ENCODE assay signal across 25 cellular contexts in genomic region chr7:38394703-38395102, GRCh38.
"Had no signal": no experiment of that assay in that cellular context is flagged by ENCODE, and none has a peak within 500 bp of the region (broad histone marks: within the 10 kb centered on the region; RNA-seq: fewer than 3 reads in every experiment).

No MANE protein-coding gene starts in this region.

- H3K9me3 Mint-ChIP-seq: activated B cell treated with CpG ODN at 0.5 μM for 24 hours; activated T-cell treated with anti-CD3 and anti-CD28 coated beads, Interleukin-2, amount 50 U/mL, for 24 hours; activated T-helper 2 cell treated with anti-CD3 and anti-CD28 coated beads, Interferon-gamma antibody, Interleukin-2, Interleukin-4, amounts not matched to agents 10 μg/mL and 5 μg/mL and 100 μg/mL, durations not matched to agents 14 hours and 24 hours and 36 hours; immature natural killer cell; T-helper 1 cell treated with Interleukin-12 subunit alpha and Interleukin-12 subunit beta and Interleukin-4 antibody, amounts not matched to agents 30 μg/mL and 1 μg/mL, for 36 hours had no signal

- H3K4me1 ChIP-seq: adrenal gland, thyroid gland had no signal

- H3K4me2 ChIP-seq: hepatocyte had no signal

- H3K36me3 ChIP-seq: adrenal gland, spleen, thyroid gland had no signal

- H3K4me3 Mint-ChIP-seq: activated B cell treated with CpG ODN at 0.5 μM for 24 hours; activated CD4-positive, alpha-beta T cell treated with anti-CD3 and anti-CD28 coated beads for 36 hours; activated naive CD8-positive, alpha-beta T cell; activated T-cell treated with anti-CD3 and anti-CD28 coated beads, Interleukin-2, amount 50 U/mL, for 24 hours; immature natural killer cell; neural crest cell; T-helper 1 cell treated with Interleukin-12 subunit alpha and Interleukin-12 subunit beta and Interleukin-4 antibody, amounts not matched to agents 30 μg/mL and 1 μg/mL, for 36 hours had no signal

- H3K4me3 ChIP-seq: adrenal gland, hepatocyte, spleen, thyroid gland had no signal

- H3K36me3 Mint-ChIP-seq: activated naive CD8-positive, alpha-beta T cell had no signal

- H3K79me2 ChIP-seq: hepatocyte had no signal

- H3K27me3 ChIP-seq: adrenal gland, hepatocyte, spleen, thyroid gland had no signal

- H3K27ac Mint-ChIP-seq: activated B cell treated with CpG ODN at 0.5 μM for 24 hours; activated CD4-positive, alpha-beta T cell treated with anti-CD3 and anti-CD28 coated beads for 36 hours; activated naive CD8-positive, alpha-beta T cell; activated T-cell treated with anti-CD3 and anti-CD28 coated beads, Interleukin-2, amount 50 U/mL, for 24 hours; activated T-helper 2 cell treated with anti-CD3 and anti-CD28 coated beads, Interferon-gamma antibody, Interleukin-2, Interleukin-4, amounts not matched to agents 10 μg/mL and 5 μg/mL and 100 μg/mL, durations not matched to agents 14 hours and 24 hours and 36 hours; immature natural killer cell; T-helper 1 cell treated with Interleukin-12 subunit alpha and Interleukin-12 subunit beta and Interleukin-4 antibody, amounts not matched to agents 30 μg/mL and 1 μg/mL, for 36 hours had no signal

- DNase-seq: activated B cell treated with CpG ODN at 0.5 μM for 24 hours; activated CD4-positive, alpha-beta T cell treated with anti-CD3 and anti-CD28 coated beads for 36 hours; activated CD4-positive, alpha-beta T cell treated with anti-CD3 and anti-CD28 coated beads, Interleukin-2, amount 50 U/mL, for 4 hours; activated CD8-positive, alpha-beta memory T cell treated with anti-CD3 and anti-CD28 coated beads for 24 hours; activated CD8-positive, alpha-beta memory T cell treated with anti-CD3 and anti-CD28 coated beads, Interleukin-2, amount 50 U/mL, for 4 hours; activated naive CD4-positive, alpha-beta T cell; activated T-cell treated with anti-CD3 and anti-CD28 coated beads, Interleukin-2, amount 50 U/mL, for 24 hours; adrenal gland; cerebellar nuclear complex; dermis blood vessel endothelial cell; effector CD8-positive, alpha-beta T cell; erythroblast; foreskin fibroblast; immature natural killer cell; spleen; stimulated activated CD4-positive, alpha-beta T cell treated with anti-CD3 and anti-CD28 coated beads, Interleukin-4, amount 100 ng/mL, for 24 hours; stimulated activated naive CD8-positive, alpha-beta T cell treated with anti-CD3 and anti-CD28 coated beads, Interleukin-15, Interleukin-2, amounts not matched to agents 100 U/mL and 50 U/mL, for 24 hours; T1000; thyroid gland had no signal

- ATAC-seq: activated CD4-positive, alpha-beta T cell treated with anti-CD3 and anti-CD28 coated beads for 36 hours; left lobe of liver; stimulated activated naive CD8-positive, alpha-beta T cell treated with anti-CD3 and anti-CD28 coated beads, Interleukin-15, Interleukin-2, amounts not matched to agents 100 U/mL and 50 U/mL, for 24 hours had no signal

- H3K9me3 ChIP-seq: adrenal gland, thyroid gland had no signal

- H3K27ac ChIP-seq: adrenal gland, hepatocyte, thyroid gland had no signal

- H3K27me3 Mint-ChIP-seq: activated B cell treated with CpG ODN at 0.5 μM for 24 hours; activated naive CD8-positive, alpha-beta T cell had no signal
